Comparison of ENCODE assay signal across 1 cellular context in the genomic region with DNA sequence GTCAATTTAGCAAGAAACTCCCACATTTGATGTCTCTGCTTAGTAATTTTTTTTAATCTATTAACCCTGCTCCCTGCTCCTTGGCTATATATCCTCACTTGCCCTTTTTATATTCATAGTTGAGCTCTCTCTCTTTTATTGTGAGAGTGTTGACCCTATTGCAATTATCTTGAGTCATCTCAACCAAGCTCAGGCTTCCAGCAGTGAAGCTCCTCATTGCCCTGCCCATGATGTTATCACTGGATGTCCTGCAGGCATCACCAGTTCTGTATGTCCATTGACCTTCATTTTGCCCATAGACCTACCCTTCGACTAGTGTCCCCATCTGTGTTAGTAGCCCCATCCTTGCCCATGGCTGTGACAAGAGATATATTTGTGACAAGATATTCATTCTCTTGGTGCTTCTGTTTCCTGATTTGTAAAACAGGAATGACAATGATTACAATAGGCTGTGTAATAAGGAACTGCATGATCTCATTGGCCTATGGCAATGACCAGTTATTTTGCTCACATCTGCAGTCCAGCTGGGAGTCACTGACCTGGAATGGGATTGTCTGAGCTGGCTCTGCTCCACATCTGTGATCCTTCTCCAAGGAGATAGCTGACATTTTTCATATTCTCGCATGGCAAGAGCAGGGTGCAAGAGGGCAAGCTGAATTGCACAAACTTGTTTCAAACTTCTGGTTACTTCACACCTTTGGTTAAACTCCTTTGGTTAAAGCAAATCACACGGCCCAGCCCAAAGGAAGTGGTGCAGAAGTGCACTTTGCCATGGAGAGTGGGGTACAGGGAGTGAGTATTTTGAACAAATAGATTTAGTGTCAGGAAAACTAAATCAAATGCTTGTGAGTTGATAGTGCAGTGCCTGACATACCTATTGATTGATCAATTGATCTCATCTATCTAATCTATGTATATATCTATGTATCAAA.
TF ChIP-seq lines count a peak whose summit lies in the region.

No MANE protein-coding gene starts in this region.

TF ChIP-seq in GM23338, 12 proteins besides CTCF, POLR2A, EP300 and RAD21:
- no peak for TF ChIP-seq POLR2AphosphoS5 (IDR thresholded peaks at IDR 0.05; ENCODE audit: low read depth)
- TF ChIP-seq REST (IDR thresholded peaks at IDR 0.05; ENCODE audit: unreplicated experiment) = no peak
- no peak for TF ChIP-seq STAT1 (IDR thresholded peaks at IDR 0.05; ENCODE audit: unreplicated experiment)
- TF ChIP-seq ZNF331 (CRISPR knock-in tag; IDR thresholded peaks at IDR 0.05; ENCODE audit: low read depth) = no peak
- no peak for TF ChIP-seq NANOG (IDR thresholded peaks at IDR 0.05; ENCODE audit: borderline replicate concordance)
- no peak for TF ChIP-seq CREB1 (CRISPR knock-in tag; IDR thresholded peaks at IDR 0.05; ENCODE audit: low read depth)
- TF ChIP-seq, protein P1, sequence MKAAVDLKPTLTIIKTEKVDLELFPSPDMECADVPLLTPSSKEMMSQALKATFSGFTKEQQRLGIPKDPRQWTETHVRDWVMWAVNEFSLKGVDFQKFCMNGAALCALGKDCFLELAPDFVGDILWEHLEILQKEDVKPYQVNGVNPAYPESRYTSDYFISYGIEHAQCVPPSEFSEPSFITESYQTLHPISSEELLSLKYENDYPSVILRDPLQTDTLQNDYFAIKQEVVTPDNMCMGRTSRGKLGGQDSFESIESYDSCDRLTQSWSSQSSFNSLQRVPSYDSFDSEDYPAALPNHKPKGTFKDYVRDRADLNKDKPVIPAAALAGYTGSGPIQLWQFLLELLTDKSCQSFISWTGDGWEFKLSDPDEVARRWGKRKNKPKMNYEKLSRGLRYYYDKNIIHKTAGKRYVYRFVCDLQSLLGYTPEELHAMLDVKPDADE (IDR thresholded peaks at IDR 0.05) = no peak
- no peak for TF ChIP-seq JUNB (IDR thresholded peaks at IDR 0.05; ENCODE audit: unreplicated experiment)
- no peak for TF ChIP-seq EZH2 (IDR thresholded peaks at IDR 0.05; ENCODE audit: low read depth, unreplicated experiment)
- TF ChIP-seq ZNF114 (CRISPR knock-in tag; IDR thresholded peaks at IDR 0.05) = no peak
- no peak for TF ChIP-seq ZNF462 (CRISPR knock-in tag; IDR thresholded peaks at IDR 0.05)
- no peak for TF ChIP-seq EZH2phosphoT487 (IDR thresholded peaks at IDR 0.05; ENCODE audit: unreplicated experiment)
